In the genomic region with DNA sequence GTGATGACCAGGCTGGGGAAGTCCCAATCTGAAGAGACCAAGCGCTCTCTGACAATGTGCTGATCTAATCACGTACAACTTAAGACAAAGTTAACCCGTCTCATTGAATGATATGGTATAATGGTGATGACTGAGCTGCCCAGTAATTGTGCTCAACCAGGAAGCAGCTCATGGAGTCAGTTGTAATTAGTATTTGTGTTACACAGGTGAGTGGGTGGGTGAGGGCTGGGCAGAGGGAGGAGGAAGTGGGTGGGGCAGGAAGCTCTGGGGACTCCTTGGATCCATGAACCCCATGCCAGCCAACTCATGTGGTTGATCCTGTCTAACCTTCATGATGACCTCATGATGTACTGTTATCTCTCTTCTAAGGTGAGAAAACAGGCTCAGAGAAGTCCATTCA, we compare ENCODE assay signal across 12 cellular contexts. TPM values are rescaled to one million over a fixed set of nuclear protein-coding genes. Genes with fewer than 3 reads are reported as not detected.
DNase-seq lines count a peak whose midpoint lies in the region; ATAC-seq and TF ChIP-seq lines count a peak whose summit lies in the region.
"Had no signal": no experiment of that assay in that cellular context is flagged by ENCODE, and none has a peak within 500 bp of the region (broad histone marks: within the 10 kb centered on the region; RNA-seq: fewer than 3 reads in every experiment).

No MANE protein-coding gene starts in this region.

- H3K27me3 Mint-ChIP-seq in Calu3 (ENCODE audit: unreplicated experiment): no peaks in the 10 kb centered on the region
- H3K27me3 Mint-ChIP-seq in effector memory CD8-positive, alpha-beta T cell: no peaks in the 10 kb centered on the region

- CTCF ChIA-PET in Calu3 (lab: Charles Lee): interaction anchor here (1.1 to 1.8 kb wide), 6 partner anchors 25 to 69 kb away, joined by 3 to 7 read pairs (median 5); no protein-coding TSS in a partner anchor
- CTCF ChIA-PET in GM10248 (lab: Yijun Ruan, JAX): interaction anchor here (0.8 to 3.4 kb wide), 13 partner anchors 9 to 360 kb away, joined by 3 to 16 read pairs (median 4); no protein-coding TSS in a partner anchor

- POLR2A ChIA-PET in GM10248 (lab: Yijun Ruan, JAX): interaction anchor here (0.6 kb wide), 1 partner anchor 28 kb away, joined by 3 read pairs; no protein-coding TSS in a partner anchor

- no peak overlapping the region for H3K4me3 ChIP-seq in BLaER1

- no peak for TF ChIP-seq CTCF in Calu3 (IDR thresholded peaks at IDR 0.05; ENCODE audit: unreplicated experiment)
- TF ChIP-seq CTCF in GM10248 (IDR thresholded peaks at IDR 0.05; ENCODE audit: control extremely low read depth, extremely low read depth, low read depth, missing control alignments): no peak

- H3K27ac ChIP-seq in BLaER1: no peak overlapping the region

- peaks cover 3% of the 10 kb centered on the region; the same call in 1 of the 2 replicates for H4K20me1 ChIP-seq in BLaER1

- H3K4me1 Mint-ChIP-seq in Calu3 (ENCODE audit: low read depth, unreplicated experiment): peaks cover 41% of the 10 kb centered on the region
- H3K4me1 Mint-ChIP-seq in effector memory CD8-positive, alpha-beta T cell (ENCODE audit: low read depth in 2 of 2): peaks cover 44 to 47% of the 10 kb centered on the region in 2 donors

- no peak for ATAC-seq in effector memory CD8-positive, alpha-beta T cell (replicated peaks)
- no peak for ATAC-seq in HG03025 (IDR thresholded peaks at IDR 0.05; ENCODE audit: low FRiP score, unreplicated experiment)

- peak overlapping the region; percentile 75 for H3K4me2 ChIP-seq in BLaER1

- H3K36me3 ChIP-seq in BLaER1: no peaks in the 10 kb centered on the region

- peak; percentile 38 for DNase-seq in Calu3
- DNase-seq in SW480 (ENCODE audit: low spot score): peak; percentile 62
- DNase-seq in effector memory CD8-positive, alpha-beta T cell: no peak
- no peak for DNase-seq in NCI-H2171 (lab: John Stamatoyannopoulos, UW)
- DNase-seq in GM10248 (ENCODE audit: extremely low spot score): no peak
- DNase-seq in nucleus accumbens (lab: John Stamatoyannopoulos, UW): no peak
- DNase-seq: activated T-cell treated with anti-CD3 and anti-CD28 coated beads for 4 hours, NCI-H526, SW 1271 had no signal

- intact Hi-C loops in Calu3 (cut with micrococcal nuclease; ENCODE audit: unreplicated experiment): no loop called here

- H3K36me3 Mint-ChIP-seq in Calu3 (ENCODE audit: insufficient read depth, unreplicated experiment): no peaks in the 10 kb centered on the region
- H3K36me3 Mint-ChIP-seq in effector memory CD8-positive, alpha-beta T cell (ENCODE audit: insufficient read depth): peaks cover 33% of the 10 kb centered on the region

- peaks cover 82% of the 10 kb centered on the region for H3K4me1 ChIP-seq in BLaER1

- no peaks in the 10 kb centered on the region for H3K27me3 ChIP-seq in BLaER1

- H3K9ac ChIP-seq in BLaER1: no peak overlapping the region

- H3K9me3 ChIP-seq in BLaER1: no peaks in the 10 kb centered on the region

- no peaks in the 10 kb centered on the region for H3K9me3 Mint-ChIP-seq in Calu3 (ENCODE audit: low read depth, unreplicated experiment)
- no peaks in the 10 kb centered on the region for H3K9me3 Mint-ChIP-seq in effector memory CD8-positive, alpha-beta T cell
- H3K9me3 Mint-ChIP-seq: nephron had no signal

- no TSS peak for BruUV-seq in Calu3 (replicated peaks; lab: Mats Ljungman, UMichigan)

- H3K27ac Mint-ChIP-seq in Calu3 (ENCODE audit: unreplicated experiment): peak overlapping the region; percentile 75
- peak overlapping the region; percentile 76 to 99 for H3K27ac Mint-ChIP-seq in effector memory CD8-positive, alpha-beta T cell
- H3K27ac Mint-ChIP-seq: nephron had no signal

- no peak overlapping the region for H3K4me3 Mint-ChIP-seq in Calu3 (ENCODE audit: low read depth, unreplicated experiment)
- no peak overlapping the region for H3K4me3 Mint-ChIP-seq in effector memory CD8-positive, alpha-beta T cell
- H3K4me3 Mint-ChIP-seq: nephron had no signal

RNA-seq across cellular contexts. Expression of gene ECE1, which starts 8.7 kb away (rescaled TPM):
- 83.0 and 101 TPM in 2 replicates for total RNA-seq in Calu3 (2022)

Comparison
In these comparisons a context has a peak if more than half of its experiments do, and no peak if none do; other contexts are left out.
1. DNase-seq: peak in Calu3 (single experiment) and SW480 (single experiment); none in effector memory CD8-positive, alpha-beta T cell (0 of 3), NCI-H2171 (single experiment), GM10248 (single experiment) and nucleus accumbens (0 of 56).